19 cellular contexts compared by ENCODE assay signal in genomic region chr17:58019039-58019438, GRCh38. TPM values are rescaled to one million over a fixed set of nuclear protein-coding genes. Genes with fewer than 3 reads are reported as not detected.
DNase-seq lines count a peak whose midpoint lies in the region; ATAC-seq and TF ChIP-seq lines count a peak whose summit lies in the region.
"Had no signal": no experiment of that assay in that cellular context is flagged by ENCODE, and none has a peak within 500 bp of the region (broad histone marks: within the 10 kb centered on the region; RNA-seq: fewer than 3 reads in every experiment).

No MANE protein-coding gene starts in this region.

- POLR2A ChIA-PET in HEK293 (lab: Yijun Ruan, JAX), result no interaction called here

- intact Hi-C loops in left lung (cut with DNase I), result no loop called here
- intact Hi-C loops in ascending aorta (cut with DNase I), result no loop called here

- H3K4me3 ChIP-seq in HEK293 (ENCODE audit: low read depth, low read length) (no peak overlapping the region), left lung (no peak overlapping the region), ascending aorta (no peak overlapping the region)
- H3K4me3 ChIP-seq: BLaER1, GM23248 had no signal

- TF ChIP-seq CTCF in HEK293 (tag by site-specific recombination; IDR thresholded peaks at IDR 0.05) (no peak), left lung (IDR thresholded peaks at IDR 0.05) (no peak), ascending aorta (IDR thresholded peaks at IDR 0.05) (no peak)

- peaks cover 15% of the 10 kb centered on the region for H3K4me1 ChIP-seq in HEK293 (ENCODE audit: control insufficient read depth, insufficient read depth, low read length)
- H3K4me1 ChIP-seq in left lung, result no peaks in the 10 kb centered on the region
- H3K4me1 ChIP-seq in ascending aorta, result no peaks in the 10 kb centered on the region

- H3K36me3 ChIP-seq in HEK293 (ENCODE audit: control insufficient read depth in 2 of 2, insufficient read depth in 1 of 2, low read length in 2 of 2), result no peaks in the 10 kb centered on the region
- H3K36me3 ChIP-seq in left lung, result no peaks in the 10 kb centered on the region
- no peaks in the 10 kb centered on the region for H3K36me3 ChIP-seq in ascending aorta
- H3K36me3 ChIP-seq: BLaER1 had no signal

- CTCF ChIA-PET in HEK293 (lab: Yijun Ruan, JAX), result interaction anchor here (0.5 to 2.2 kb wide), 3 partner anchors 10 to 29 kb away, joined by 3 to 9 read pairs (median 3); no protein-coding TSS in a partner anchor

- no peak for ATAC-seq in left lung
- ATAC-seq: CD8-positive, alpha-beta T cell; HCT116 had no signal

- no peaks in the 10 kb centered on the region for H3K9me3 ChIP-seq in HEK293 (ENCODE audit: control insufficient read depth, insufficient read depth, low read depth, low read length)
- no peaks in the 10 kb centered on the region for H3K9me3 ChIP-seq in left lung
- no peaks in the 10 kb centered on the region for H3K9me3 ChIP-seq in ascending aorta
- H3K9me3 ChIP-seq: BLaER1, Caco-2 had no signal

- H3K27ac ChIP-seq in HEK293 (ENCODE audit: extremely low read depth, low read depth, low read length), result no peak overlapping the region
- H3K27ac ChIP-seq in left lung, result no peak overlapping the region
- no peak overlapping the region for H3K27ac ChIP-seq in ascending aorta
- H3K27ac ChIP-seq: 22Rv1, BLaER1, C4-2B, GM23248 had no signal

- peaks cover 0 to 4% of the 10 kb centered on the region in 2 donors for H3K27me3 ChIP-seq in left lung
- H3K27me3 ChIP-seq in ascending aorta, result no peaks in the 10 kb centered on the region
- H3K27me3 ChIP-seq: BLaER1 had no signal

- DNase-seq in DMS 273 (lab: John Stamatoyannopoulos, UW; ENCODE audit: unreplicated experiment) (peak; percentile 16), DMS 273 treated with DMSO at 0.1 percent for 48 hours (lab: John Stamatoyannopoulos, UW) (no peak), NCI-H69 (lab: John Stamatoyannopoulos, UW) (peak; percentile 43), germinal center (ENCODE audit: low spot score) (peak; percentile 9), left lung (no peak), ascending aorta (ENCODE audit: low spot score in 2 of 2) (no peak), T-helper 1 cell (no peak)
- DNase-seq: Caco-2; CD4-positive, CD25-positive, alpha-beta regulatory T cell; CD8-positive, alpha-beta T cell; DMS79 treated with DMSO at 0.1 percent for 48 hours; GM23248; H9; HFFc6 had no signal

TF ChIP-seq in HEK293, 187 proteins besides CTCF, POLR2A, EP300 and RAD21:
- TF ChIP-seq ZEB2 (tag by site-specific recombination; IDR thresholded peaks at IDR 0.05), result no peak
- TF ChIP-seq ZNF664 (tag by site-specific recombination; IDR thresholded peaks at IDR 0.05), result peak; percentile 63; the same call in 1 of the 2 replicates
- no peak for TF ChIP-seq ZNF747 (tag by site-specific recombination; IDR thresholded peaks at IDR 0.05)
- no peak for TF ChIP-seq REPIN1 (tag by site-specific recombination; IDR thresholded peaks at IDR 0.05; ENCODE audit: low read depth)
- TF ChIP-seq KLF8 (tag by site-specific recombination; IDR thresholded peaks at IDR 0.05), result no peak
- TF ChIP-seq ZNF513 (tag by site-specific recombination; IDR thresholded peaks at IDR 0.05), result no peak

RNA-seq across cellular contexts. Expression of gene SRSF1, which starts 12.0 kb away (rescaled TPM):
- total RNA-seq in left lung (100 to 1,000 TPM; 137 to 200 TPM), ascending aorta (89.4 TPM)

RNA-seq across cellular contexts. Expression of gene VEZF1, which starts 31.0 kb away (rescaled TPM):
- 10 to 100 TPM; 62.7 to 62.9 TPM for total RNA-seq in left lung
- total RNA-seq in ascending aorta, result 47.4 TPM

Comparison
In these comparisons a context has a peak if more than half of its experiments do, and no peak if none do; other contexts are left out.
1. DNase-seq: peak in DMS 273 (single experiment), NCI-H69 (single experiment) and germinal center (single experiment); none in DMS 273 treated with DMSO at 0.1 percent for 48 hours (single experiment), left lung (0 of 2), ascending aorta (0 of 2) and T-helper 1 cell (0 of 5).